8 cellular contexts compared by ENCODE assay signal in genomic region chr16:75108792-75109731, GRCh38. TPM values are rescaled to one million over a fixed set of nuclear protein-coding genes. Genes with fewer than 3 reads are reported as not detected.
A peak's percentile ranks its signal among the peaks of the same experiment; 100 is the strongest.
DNase-seq lines count a peak whose midpoint lies in the region; ATAC-seq and TF ChIP-seq lines count a peak whose summit lies in the region.

No MANE protein-coding gene starts in this region.

- intact Hi-C loops in PC-9 (cut with micrococcal nuclease; ENCODE audit: unreplicated experiment) = loop anchor here (1.0 kb wide), 6 partner anchors 13 to 124 kb away; partner anchors contain the start of gene WDR59

- no peak overlapping the region for H3K4me3 ChIP-seq in HFF-Myc (replicated peaks; ENCODE audit: low read depth, low read length)
- peak overlapping the region; percentile 17; the same call in 1 of the 2 replicates for H3K4me3 ChIP-seq in PC-9

- H3K9me3 Mint-ChIP-seq in activated T-cell treated with anti-CD3 and anti-CD28 coated beads, Interleukin-2, amount 50 U/mL, for 72 hours = no peaks in the 10 kb centered on the region

- H3K36me3 ChIP-seq in PC-9 (ENCODE audit: low read depth) = no peaks in the 10 kb centered on the region; the same call in 1 of the 2 replicates

- peak; percentile 76 to 77 for ATAC-seq in activated T-cell treated with anti-CD3 and anti-CD28 coated beads, Interleukin-2, amount 50 U/mL, for 72 hours (replicated peaks in 1 of 2)
- no peak for ATAC-seq in HG02870 (IDR thresholded peaks at IDR 0.05; ENCODE audit: unreplicated experiment)

- peaks cover 5 to 12% of the 10 kb centered on the region in 2 donors for H3K36me3 Mint-ChIP-seq in activated T-cell treated with anti-CD3 and anti-CD28 coated beads, Interleukin-2, amount 50 U/mL, for 72 hours (ENCODE audit: insufficient read depth in 2 of 2)

- H3K27me3 Mint-ChIP-seq in activated T-cell treated with anti-CD3 and anti-CD28 coated beads, Interleukin-2, amount 50 U/mL, for 72 hours (ENCODE audit: low read depth) = peaks cover 10% of the 10 kb centered on the region

- peaks cover 73% of the 10 kb centered on the region for H3K4me1 Mint-ChIP-seq in activated T-cell treated with anti-CD3 and anti-CD28 coated beads, Interleukin-2, amount 50 U/mL, for 72 hours (ENCODE audit: low read depth)

- H3K27me3 ChIP-seq in PC-9 (ENCODE audit: insufficient read depth, low read depth) = no peaks in the 10 kb centered on the region

- no peaks in the 10 kb centered on the region for H3K9me2 ChIP-seq in PC-9 (ENCODE audit: insufficient read depth)

- peak overlapping the region; percentile 69 for H3K4me2 ChIP-seq in PC-9

- no peak overlapping the region; the same call in 1 of the 2 replicates for H2AFZ ChIP-seq in PC-9

- POLR2A ChIA-PET in PC-9 (lab: Charles Lee; ENCODE audit: unreplicated experiment) = interaction anchor here (0.6 to 1.2 kb wide), 4 partner anchors 44 to 123 kb away, joined by 3 to 6 read pairs (median 4); no protein-coding TSS in a partner anchor

- peaks cover 4% of the 10 kb centered on the region; the same call in 1 of the 2 replicates for H3K79me2 ChIP-seq in PC-9 (ENCODE audit: low read depth)

- peaks cover 26% of the 10 kb centered on the region for H3F3A ChIP-seq in PC-9 (ENCODE audit: insufficient read depth, low read depth)

- H3K9me3 ChIP-seq in PC-9 (ENCODE audit: insufficient read depth, low read depth) = no peaks in the 10 kb centered on the region

- H3K4me3 Mint-ChIP-seq in activated T-cell treated with anti-CD3 and anti-CD28 coated beads, Interleukin-2, amount 50 U/mL, for 72 hours = peak overlapping the region; percentile 80 to 82

- no peaks in the 10 kb centered on the region for H4K20me1 ChIP-seq in PC-9 (ENCODE audit: insufficient read depth)

- H3K4me1 ChIP-seq in PC-9 (replicated peaks; ENCODE audit: insufficient read depth) = peaks cover 40% of the 10 kb centered on the region

- TF ChIP-seq CTCF in HFF-Myc (IDR thresholded peaks at IDR 0.05; ENCODE audit: low read depth, low read length, missing control alignments) (no peak), PC-9 (conservative IDR thresholded peaks at IDR 0.05) (no peak; the same call in 1 of the 2 replicates)

- H3K27ac Mint-ChIP-seq in activated T-cell treated with anti-CD3 and anti-CD28 coated beads, Interleukin-2, amount 50 U/mL, for 72 hours = peak overlapping the region; percentile 31

- H3K27ac ChIP-seq in PC-9 (peak overlapping the region; percentile 83), substantia nigra (ENCODE audit: low read depth, low read length, poor library complexity, severe bottlenecking) (peak overlapping the region; percentile 72)

- DNase-seq in Ammon's horn (ENCODE audit: low spot score) (peak; percentile 83), HFF-Myc (ENCODE audit: extremely low read depth, low read depth) (peak; percentile 81), PC-9 (peak; percentile 97 to 98), fibroblast of gingiva (ENCODE audit: low read depth) (peak; percentile 94), occipital lobe (lab: John Stamatoyannopoulos, UW) (peak; percentile 78), substantia nigra (lab: John Stamatoyannopoulos, UW) (peak in 44 of 49 donors; percentile 28 to 97 (median 67))
- DNase-seq in activated T-cell treated with anti-CD3 and anti-CD28 coated beads, Interleukin-2, amount 50 U/mL, for 72 hours = peak; percentile 85 to 86

- CTCF ChIA-PET in PC-9 (lab: Charles Lee) = interaction anchor here (0.6 to 1.6 kb wide), 9 partner anchors 21 to 149 kb away, joined by 3 to 7 read pairs (median 4); partner anchors contain the start of genes WDR59 and ZNRF1

- no TSS peak for BruUV-seq in PC-9 (replicated peaks; lab: Mats Ljungman, UMichigan)

RNA-seq across cellular contexts. Expression of gene LDHD, which starts 7.5 kb away (rescaled TPM):
- 1.1 and 1.3 TPM in 2 replicates for total RNA-seq in PC-9 (2021)
- under 1 TPM; 0.35 to 0.43 TPM for total RNA-seq in activated T-cell treated with anti-CD3 and anti-CD28 coated beads, Interleukin-2, amount 50 U/mL, for 72 hours
- 0.31 TPM for total RNA-seq in occipital lobe

RNA-seq across cellular contexts. Expression of gene ZFP1, which starts 39.3 kb away (rescaled TPM):
- total RNA-seq in PC-9 (2021) (10.9 and 16.9 TPM in 2 replicates), occipital lobe (64.4 TPM)
- 10 to 100 TPM; 20.8 to 20.9 TPM for total RNA-seq in activated T-cell treated with anti-CD3 and anti-CD28 coated beads, Interleukin-2, amount 50 U/mL, for 72 hours
